1 cellular context compared by ENCODE assay signal in the genomic region with DNA sequence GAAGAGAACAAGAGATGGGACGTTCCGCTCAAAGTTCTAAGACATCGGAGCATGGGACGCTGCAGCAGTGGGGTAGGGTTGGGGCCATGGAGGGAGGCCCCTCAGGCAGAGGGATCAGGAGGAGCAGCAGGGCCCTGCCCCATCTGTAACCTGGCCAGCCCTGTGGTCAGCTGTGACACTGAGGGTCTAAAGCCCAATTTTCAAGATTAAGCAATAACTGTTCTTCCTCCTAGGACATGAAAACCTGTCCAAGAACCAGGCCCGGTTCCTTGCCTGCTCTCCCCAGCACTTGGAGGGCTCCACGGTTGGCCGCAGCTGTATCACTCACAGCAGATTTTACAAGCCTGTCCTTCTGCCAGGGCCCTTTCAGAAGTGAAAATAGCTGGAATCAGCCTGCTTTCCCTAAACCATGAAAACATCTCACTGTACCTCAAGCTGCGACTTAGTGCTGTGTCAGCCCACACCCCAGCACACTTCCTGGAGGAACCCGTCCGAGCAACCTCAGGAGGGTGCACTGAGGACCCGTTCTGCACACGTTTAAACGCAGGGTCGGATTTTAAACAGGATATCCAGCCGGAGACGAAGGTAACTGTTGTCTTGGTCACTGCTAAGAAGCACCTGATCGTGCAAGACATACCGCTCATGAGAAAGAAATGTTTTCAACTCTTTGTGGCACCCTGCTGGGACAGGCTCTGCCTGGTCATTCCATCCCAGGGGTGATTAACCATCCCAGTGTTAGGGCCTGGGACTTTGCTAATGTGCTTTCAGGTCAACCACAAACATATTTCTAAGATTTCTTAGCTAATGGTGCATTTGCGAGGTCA.
TF ChIP-seq lines count a peak whose summit lies in the region.

No MANE protein-coding gene starts in this region.

TF ChIP-seq in GM23338, 12 proteins besides CTCF, POLR2A, EP300 and RAD21 (continued from another document):
- TF ChIP-seq, protein P1, sequence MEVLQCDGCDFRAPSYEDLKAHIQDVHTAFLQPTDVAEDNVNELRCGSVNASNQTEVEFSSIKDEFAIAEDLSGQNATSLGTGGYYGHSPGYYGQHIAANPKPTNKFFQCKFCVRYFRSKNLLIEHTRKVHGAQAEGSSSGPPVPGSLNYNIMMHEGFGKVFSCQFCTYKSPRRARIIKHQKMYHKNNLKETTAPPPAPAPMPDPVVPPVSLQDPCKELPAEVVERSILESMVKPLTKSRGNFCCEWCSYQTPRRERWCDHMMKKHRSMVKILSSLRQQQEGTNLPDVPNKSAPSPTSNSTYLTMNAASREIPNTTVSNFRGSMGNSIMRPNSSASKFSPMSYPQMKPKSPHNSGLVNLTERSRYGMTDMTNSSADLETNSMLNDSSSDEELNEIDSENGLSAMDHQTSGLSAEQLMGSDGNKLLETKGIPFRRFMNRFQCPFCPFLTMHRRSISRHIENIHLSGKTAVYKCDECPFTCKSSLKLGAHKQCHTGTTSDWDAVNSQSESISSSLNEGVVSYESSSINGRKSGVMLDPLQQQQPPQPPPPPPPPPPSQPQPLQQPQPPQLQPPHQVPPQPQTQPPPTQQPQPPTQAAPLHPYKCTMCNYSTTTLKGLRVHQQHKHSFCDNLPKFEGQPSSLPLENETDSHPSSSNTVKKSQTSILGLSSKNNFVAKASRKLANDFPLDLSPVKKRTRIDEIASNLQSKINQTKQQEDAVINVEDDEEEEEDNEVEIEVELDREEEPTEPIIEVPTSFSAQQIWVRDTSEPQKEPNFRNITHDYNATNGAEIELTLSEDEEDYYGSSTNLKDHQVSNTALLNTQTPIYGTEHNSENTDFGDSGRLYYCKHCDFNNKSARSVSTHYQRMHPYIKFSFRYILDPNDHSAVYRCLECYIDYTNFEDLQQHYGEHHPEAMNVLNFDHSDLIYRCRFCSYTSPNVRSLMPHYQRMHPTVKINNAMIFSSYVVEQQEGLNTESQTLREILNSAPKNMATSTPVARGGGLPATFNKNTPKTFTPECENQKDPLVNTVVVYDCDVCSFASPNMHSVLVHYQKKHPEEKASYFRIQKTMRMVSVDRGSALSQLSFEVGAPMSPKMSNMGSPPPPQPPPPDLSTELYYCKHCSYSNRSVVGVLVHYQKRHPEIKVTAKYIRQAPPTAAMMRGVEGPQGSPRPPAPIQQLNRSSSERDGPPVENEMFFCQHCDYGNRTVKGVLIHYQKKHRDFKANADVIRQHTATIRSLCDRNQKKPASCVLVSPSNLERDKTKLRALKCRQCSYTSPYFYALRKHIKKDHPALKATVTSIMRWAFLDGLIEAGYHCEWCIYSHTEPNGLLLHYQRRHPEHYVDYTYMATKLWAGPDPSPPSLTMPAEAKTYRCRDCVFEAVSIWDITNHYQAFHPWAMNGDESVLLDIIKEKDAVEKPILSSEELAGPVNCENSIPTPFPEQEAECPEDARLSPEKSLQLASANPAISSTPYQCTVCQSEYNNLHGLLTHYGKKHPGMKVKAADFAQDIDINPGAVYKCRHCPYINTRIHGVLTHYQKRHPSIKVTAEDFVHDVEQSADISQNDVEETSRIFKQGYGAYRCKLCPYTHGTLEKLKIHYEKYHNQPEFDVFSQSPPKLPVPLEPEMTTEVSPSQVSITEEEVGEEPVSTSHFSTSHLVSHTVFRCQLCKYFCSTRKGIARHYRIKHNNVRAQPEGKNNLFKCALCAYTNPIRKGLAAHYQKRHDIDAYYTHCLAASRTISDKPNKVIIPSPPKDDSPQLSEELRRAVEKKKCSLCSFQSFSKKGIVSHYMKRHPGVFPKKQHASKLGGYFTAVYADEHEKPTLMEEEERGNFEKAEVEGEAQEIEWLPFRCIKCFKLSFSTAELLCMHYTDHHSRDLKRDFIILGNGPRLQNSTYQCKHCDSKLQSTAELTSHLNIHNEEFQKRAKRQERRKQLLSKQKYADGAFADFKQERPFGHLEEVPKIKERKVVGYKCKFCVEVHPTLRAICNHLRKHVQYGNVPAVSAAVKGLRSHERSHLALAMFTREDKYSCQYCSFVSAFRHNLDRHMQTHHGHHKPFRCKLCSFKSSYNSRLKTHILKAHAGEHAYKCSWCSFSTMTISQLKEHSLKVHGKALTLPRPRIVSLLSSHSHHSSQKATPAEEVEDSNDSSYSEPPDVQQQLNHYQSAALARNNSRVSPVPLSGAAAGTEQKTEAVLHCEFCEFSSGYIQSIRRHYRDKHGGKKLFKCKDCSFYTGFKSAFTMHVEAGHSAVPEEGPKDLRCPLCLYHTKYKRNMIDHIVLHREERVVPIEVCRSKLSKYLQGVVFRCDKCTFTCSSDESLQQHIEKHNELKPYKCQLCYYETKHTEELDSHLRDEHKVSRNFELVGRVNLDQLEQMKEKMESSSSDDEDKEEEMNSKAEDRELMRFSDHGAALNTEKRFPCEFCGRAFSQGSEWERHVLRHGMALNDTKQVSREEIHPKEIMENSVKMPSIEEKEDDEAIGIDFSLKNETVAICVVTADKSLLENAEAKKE (CRISPR knock-in tag; IDR thresholded peaks at IDR 0.05) = no peak
- TF ChIP-seq, protein P2, sequence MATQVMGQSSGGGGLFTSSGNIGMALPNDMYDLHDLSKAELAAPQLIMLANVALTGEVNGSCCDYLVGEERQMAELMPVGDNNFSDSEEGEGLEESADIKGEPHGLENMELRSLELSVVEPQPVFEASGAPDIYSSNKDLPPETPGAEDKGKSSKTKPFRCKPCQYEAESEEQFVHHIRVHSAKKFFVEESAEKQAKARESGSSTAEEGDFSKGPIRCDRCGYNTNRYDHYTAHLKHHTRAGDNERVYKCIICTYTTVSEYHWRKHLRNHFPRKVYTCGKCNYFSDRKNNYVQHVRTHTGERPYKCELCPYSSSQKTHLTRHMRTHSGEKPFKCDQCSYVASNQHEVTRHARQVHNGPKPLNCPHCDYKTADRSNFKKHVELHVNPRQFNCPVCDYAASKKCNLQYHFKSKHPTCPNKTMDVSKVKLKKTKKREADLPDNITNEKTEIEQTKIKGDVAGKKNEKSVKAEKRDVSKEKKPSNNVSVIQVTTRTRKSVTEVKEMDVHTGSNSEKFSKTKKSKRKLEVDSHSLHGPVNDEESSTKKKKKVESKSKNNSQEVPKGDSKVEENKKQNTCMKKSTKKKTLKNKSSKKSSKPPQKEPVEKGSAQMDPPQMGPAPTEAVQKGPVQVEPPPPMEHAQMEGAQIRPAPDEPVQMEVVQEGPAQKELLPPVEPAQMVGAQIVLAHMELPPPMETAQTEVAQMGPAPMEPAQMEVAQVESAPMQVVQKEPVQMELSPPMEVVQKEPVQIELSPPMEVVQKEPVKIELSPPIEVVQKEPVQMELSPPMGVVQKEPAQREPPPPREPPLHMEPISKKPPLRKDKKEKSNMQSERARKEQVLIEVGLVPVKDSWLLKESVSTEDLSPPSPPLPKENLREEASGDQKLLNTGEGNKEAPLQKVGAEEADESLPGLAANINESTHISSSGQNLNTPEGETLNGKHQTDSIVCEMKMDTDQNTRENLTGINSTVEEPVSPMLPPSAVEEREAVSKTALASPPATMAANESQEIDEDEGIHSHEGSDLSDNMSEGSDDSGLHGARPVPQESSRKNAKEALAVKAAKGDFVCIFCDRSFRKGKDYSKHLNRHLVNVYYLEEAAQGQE (IDR thresholded peaks at IDR 0.05; ENCODE audit: unreplicated experiment) = no peak
- no peak for TF ChIP-seq EZH2phosphoT487 (IDR thresholded peaks at IDR 0.05; ENCODE audit: unreplicated experiment)
